ENCODE assay signal across 9 cellular contexts in genomic region chr4:8201341-8201781, GRCh38. TPM values are rescaled to one million over a fixed set of nuclear protein-coding genes. Genes with fewer than 3 reads are reported as not detected.
DNase-seq lines count a peak whose midpoint lies in the region; ATAC-seq, FAIRE-seq and TF ChIP-seq lines count a peak whose summit lies in the region.
"Had no signal": no experiment of that assay in that cellular context is flagged by ENCODE, and none has a peak within 500 bp of the region (broad histone marks: within the 10 kb centered on the region; RNA-seq: fewer than 3 reads in every experiment).

No MANE protein-coding gene starts in this region.

- no peak overlapping the region for H2AFZ ChIP-seq in osteoblast (ENCODE audit: low read length)
- no peak overlapping the region for H2AFZ ChIP-seq in PC-3 (ENCODE audit: low read length)

- H3K9me3 Mint-ChIP-seq in activated naive CD4-positive, alpha-beta T cell treated with anti-CD3 and anti-CD28 coated beads, Interleukin-2, amount 50 U/mL, for 72 hours, result no peaks in the 10 kb centered on the region

- no peak for TF ChIP-seq EP300 in A549 (IDR thresholded peaks at IDR 0.05)

- TF ChIP-seq POLR2A in A549 (IDR thresholded peaks at IDR 0.05; ENCODE audit: low read length) (no peak), adrenal gland (IDR thresholded peaks at IDR 0.05) (no peak)

- 77% methylated on average over 8 of the region's 9 CpGs for WGBS in A549 (ENCODE audit: missing lambda C conversion rate)
- WGBS in adrenal gland, 4 donors, result 61 to 83% (median 66%) methylated on average over 4 to 9 of the region's 9 CpGs

- H4K20me1 ChIP-seq in osteoblast (ENCODE audit: insufficient read depth, low read length) (peaks cover 19% of the 10 kb centered on the region), PC-3 (ENCODE audit: low read length) (no peaks in the 10 kb centered on the region)

- H3K9me3 ChIP-seq in A549 (no peaks in the 10 kb centered on the region), osteoblast (ENCODE audit: low read depth, low read length) (no peaks in the 10 kb centered on the region), adrenal gland (replicated peaks in 1 of 3) (no peaks in the 10 kb centered on the region), PC-3 (ENCODE audit: low read length) (no peaks in the 10 kb centered on the region)

- TF ChIP-seq CTCF in A549 (IDR thresholded peaks at IDR 0.05) (no peak), osteoblast (IDR thresholded peaks at IDR 0.05; ENCODE audit: extremely low read depth, low read depth, low read length) (no peak), adrenal gland (IDR thresholded peaks at IDR 0.05) (no peak), PC-3 (conservative IDR thresholded peaks at IDR 0.05; ENCODE audit: low read depth, low read length) (no peak)

- peak overlapping the region in 1 of 2 donors; percentile 81 for H3K27ac Mint-ChIP-seq in activated naive CD4-positive, alpha-beta T cell treated with anti-CD3 and anti-CD28 coated beads, Interleukin-2, amount 50 U/mL, for 72 hours

- CTCF ChIA-PET in A549 (lab: Yijun Ruan, JAX), result interaction anchor here (1.8 kb wide), 1 partner anchor 25 kb away, joined by 4 read pairs; no protein-coding TSS in a partner anchor
- CTCF ChIA-PET in PC-3 (lab: Charles Lee), result no interaction called here

- H3K4me2 ChIP-seq in A549 (peak overlapping the region; percentile 83), osteoblast (ENCODE audit: insufficient read depth, low read length) (peak overlapping the region; percentile 90), PC-3 (ENCODE audit: low read length) (no peak overlapping the region)

- FAIRE-seq in A549 (lab: Jason Lieb, UNC), result no peak

- POLR2A ChIA-PET in A549 (lab: Yijun Ruan, JAX), result no interaction called here
- POLR2A ChIA-PET in PC-3 (lab: Charles Lee; ENCODE audit: unreplicated experiment), result no interaction called here

- DNase-seq in A549 (ENCODE audit: low read depth in 1 of 2, low spot score in 1 of 2) (no peak), KBM-7 (peak; percentile 75), osteoblast (ENCODE audit: insufficient read length, low spot score, missing footprints) (no peak), adrenal gland (no peak), PC-3 (no peak), NCI-H146 treated with DMSO at 0.1 percent for 48 hours (lab: John Stamatoyannopoulos, UW; ENCODE audit: unreplicated experiment) (no peak)
- peak in 1 of 2 donors; percentile 27 for DNase-seq in activated naive CD4-positive, alpha-beta T cell treated with anti-CD3 and anti-CD28 coated beads, Interleukin-2, amount 50 U/mL, for 72 hours (ENCODE audit: low spot score in 2 of 2)

- H3K9me2 ChIP-seq in PC-3 (replicated peaks; ENCODE audit: low read length), result no peaks in the 10 kb centered on the region

- H3K9ac ChIP-seq in PC-3 (ENCODE audit: low read length), result no peak overlapping the region

- in situ Hi-C loops in KBM-7 (cut with MboI; ENCODE audit: low pct_unique_long_range_greater_than_20kb, low sequenced_read_pairs), result no loop called here

- H3K36me3 ChIP-seq in osteoblast (ENCODE audit: insufficient read depth, low read length) (no peaks in the 10 kb centered on the region), adrenal gland (replicated peaks in 1 of 2) (no peaks in the 10 kb centered on the region), PC-3 (ENCODE audit: low read depth, low read length) (no peaks in the 10 kb centered on the region)

- H3K4me3 ChIP-seq in A549, result no peak overlapping the region
- peak overlapping the region; percentile 76 for H3K4me3 ChIP-seq in osteoblast (ENCODE audit: insufficient read depth, low read length)
- H3K4me3 ChIP-seq in adrenal gland, result peak overlapping the region in 1 of 4 donors; percentile 49
- no peak overlapping the region for H3K4me3 ChIP-seq in PC-3 (ENCODE audit: low read length)

- no peaks in the 10 kb centered on the region for H3F3A ChIP-seq in PC-3 (ENCODE audit: low read length, unreplicated experiment)

- ATAC-seq in A549, result no peak
- ATAC-seq in GM19452 (IDR thresholded peaks at IDR 0.05; ENCODE audit: unreplicated experiment), result peak; percentile 23
- ATAC-seq in activated naive CD4-positive, alpha-beta T cell treated with anti-CD3 and anti-CD28 coated beads, Interleukin-2, amount 50 U/mL, for 72 hours, result peak; percentile 45 to 46
- no peak for ATAC-seq in PC-3

- H3K27ac ChIP-seq in A549 (peak overlapping the region; percentile 87 to 95; a peak in 4 of 6 replicates), osteoblast (ENCODE audit: low read depth, low read length) (no peak overlapping the region), adrenal gland (peak overlapping the region in 2 of 5 donors; percentile 87 to 96), PC-3 (ENCODE audit: low read length) (no peak overlapping the region)
- H3K27ac ChIP-seq: C4-2B had no signal

- TF ChIP-seq RAD21 in A549 (conservative IDR thresholded peaks at IDR 0.05 in 1 of 2, IDR thresholded peaks at IDR 0.05 in 1 of 2), result no peak

- peaks cover 28% of the 10 kb centered on the region for H3K79me2 ChIP-seq in osteoblast (ENCODE audit: insufficient read depth, low read length)
- peaks cover 16% of the 10 kb centered on the region for H3K79me2 ChIP-seq in PC-3 (ENCODE audit: low read length)

- H3K36me3 Mint-ChIP-seq in activated naive CD4-positive, alpha-beta T cell treated with anti-CD3 and anti-CD28 coated beads, Interleukin-2, amount 50 U/mL, for 72 hours, result no peaks in the 10 kb centered on the region

- H3K27me3 ChIP-seq in osteoblast (ENCODE audit: insufficient read depth, low read length), result no peaks in the 10 kb centered on the region
- H3K27me3 ChIP-seq in adrenal gland, result no peaks in the 10 kb centered on the region
- H3K27me3 ChIP-seq in PC-3 (ENCODE audit: low read length), result no peaks in the 10 kb centered on the region

- H3K4me1 ChIP-seq in A549 (peaks cover 27% of the 10 kb centered on the region), osteoblast (ENCODE audit: insufficient read depth, low read length) (peaks cover 26% of the 10 kb centered on the region), adrenal gland (replicated peaks in 1 of 2) (peaks cover 0 to 27% of the 10 kb centered on the region in 2 donors), PC-3 (ENCODE audit: insufficient read depth, low read length) (peaks cover 13% of the 10 kb centered on the region)

- no TSS peak for BruUV-seq in PC-3 (replicated peaks; lab: Mats Ljungman, UMichigan)

- intact Hi-C loops in adrenal gland (cut with DNase I), result no loop called here
- intact Hi-C loops in PC-3 (cut with micrococcal nuclease), result no loop called here

TF ChIP-seq in A549, 52 proteins besides CTCF, POLR2A, EP300 and RAD21:
- TF ChIP-seq ZC3H11A (IDR thresholded peaks at IDR 0.05) (no peak), SMC3 (IDR thresholded peaks at IDR 0.05) (no peak), NPAS2 (CRISPR knock-in tag; IDR thresholded peaks at IDR 0.05; ENCODE audit: borderline replicate concordance) (no peak), KDM1A (IDR thresholded peaks at IDR 0.05; ENCODE audit: low read depth) (no peak), SREBF2 (IDR thresholded peaks at IDR 0.05) (no peak), REST (IDR thresholded peaks at IDR 0.05) (no peak), RNF2 (IDR thresholded peaks at IDR 0.05; ENCODE audit: borderline replicate concordance, low read depth) (no peak), HOXA7 (CRISPR knock-in tag; IDR thresholded peaks at IDR 0.05) (no peak)

RNA-seq across cellular contexts. Expression of gene SH3TC1, which starts 2.3 kb away (rescaled TPM):
- polyA plus RNA-seq in A549 (2011; rRNA removed), result 2.8 and 3.3 TPM in 2 replicates
- polyA plus RNA-seq in A549 (2012; cell fraction: cytosol; rRNA removed), result 5.0 and 6.4 TPM in 2 replicates
- polyA plus RNA-seq in A549 (2012; cell fraction: nucleus; rRNA removed), result 22.6 and 31.5 TPM in 2 replicates
- polyA plus RNA-seq in A549 (2017; fragmentation: RNase III; extraction: RNeasy Plus Mini Kit Qiagen cat#74134 plus additional on column Dnase treatment), result 5.4 to 8.1 TPM (median 7.4 TPM) in 3 replicates
- polyA minus RNA-seq in A549 (2011; rRNA and poly(A)+ RNA removed), result 6.0 and 8.6 TPM in 2 replicates
- total RNA-seq in activated naive CD4-positive, alpha-beta T cell treated with anti-CD3 and anti-CD28 coated beads, Interleukin-2, amount 50 U/mL, for 72 hours, result 10 to 100 TPM; 12.2 to 22.2 TPM
- total RNA-seq in osteoblast, result 3.5 and 3.6 TPM in 2 replicates
- total RNA-seq in adrenal gland, result 10 to 100 TPM; 17.2 to 58.7 (median 26.3) TPM
- 10 to 100 TPM in 2 of 3 donors, 1 to 10 TPM in 1; 1.5 to 28.0 (median 19.8) TPM for polyA plus RNA-seq in adrenal gland
- 22.6 and 23.1 TPM in 2 replicates for total RNA-seq in PC-3 (2014; rRNA removed)

RNA-seq across cellular contexts. Expression of gene ABLIM2, which starts 42.7 kb away (rescaled TPM):
- 0.21 and 0.37 TPM in 2 replicates for polyA plus RNA-seq in A549 (2011; rRNA removed)
- 0.19 and 0.46 TPM in 2 replicates for polyA plus RNA-seq in A549 (2012; cell fraction: cytosol; rRNA removed)
- polyA plus RNA-seq in A549 (2012; cell fraction: nucleus; rRNA removed), result 0.34 TPM in 2 replicates
- 0.31 to 0.40 TPM (median 0.32 TPM) in 3 replicates for polyA plus RNA-seq in A549 (2017; fragmentation: RNase III; extraction: RNeasy Plus Mini Kit Qiagen cat#74134 plus additional on column Dnase treatment)
- 0.12 and 0.68 TPM in 2 replicates for polyA minus RNA-seq in A549 (2011; rRNA and poly(A)+ RNA removed)
- under 1 TPM; 0.27 to 0.41 TPM for total RNA-seq in activated naive CD4-positive, alpha-beta T cell treated with anti-CD3 and anti-CD28 coated beads, Interleukin-2, amount 50 U/mL, for 72 hours
- total RNA-seq in osteoblast, result 0.29 and 0.36 TPM in 2 replicates
- total RNA-seq in adrenal gland, result 10 to 100 TPM in 7 of 8 donors, 1 to 10 TPM in 1; 9.9 to 31.2 (median 17.6) TPM
- polyA plus RNA-seq in adrenal gland, result 10 to 100 TPM in 2 of 3 donors, 1 to 10 TPM in 1; 5.8 to 14.1 (median 10.5) TPM
- 3.2 and 3.6 TPM in 2 replicates for total RNA-seq in PC-3 (2014; rRNA removed)

Comparison
In these comparisons a context has a peak if more than half of its experiments do, and no peak if none do; other contexts are left out.
1. ATAC-seq: peak in GM19452 (single experiment) and activated naive CD4-positive, alpha-beta T cell treated with anti-CD3 and anti-CD28 coated beads, Interleukin-2, amount 50 U/mL, for 72 hours (2 of 2); none in A549 (0 of 2) and PC-3 (single experiment).
2. H3K27ac ChIP-seq: peak in A549 (2 of 2); none in osteoblast (single experiment) and PC-3 (single experiment).